8 cellular contexts compared by ENCODE assay signal in the genomic region with DNA sequence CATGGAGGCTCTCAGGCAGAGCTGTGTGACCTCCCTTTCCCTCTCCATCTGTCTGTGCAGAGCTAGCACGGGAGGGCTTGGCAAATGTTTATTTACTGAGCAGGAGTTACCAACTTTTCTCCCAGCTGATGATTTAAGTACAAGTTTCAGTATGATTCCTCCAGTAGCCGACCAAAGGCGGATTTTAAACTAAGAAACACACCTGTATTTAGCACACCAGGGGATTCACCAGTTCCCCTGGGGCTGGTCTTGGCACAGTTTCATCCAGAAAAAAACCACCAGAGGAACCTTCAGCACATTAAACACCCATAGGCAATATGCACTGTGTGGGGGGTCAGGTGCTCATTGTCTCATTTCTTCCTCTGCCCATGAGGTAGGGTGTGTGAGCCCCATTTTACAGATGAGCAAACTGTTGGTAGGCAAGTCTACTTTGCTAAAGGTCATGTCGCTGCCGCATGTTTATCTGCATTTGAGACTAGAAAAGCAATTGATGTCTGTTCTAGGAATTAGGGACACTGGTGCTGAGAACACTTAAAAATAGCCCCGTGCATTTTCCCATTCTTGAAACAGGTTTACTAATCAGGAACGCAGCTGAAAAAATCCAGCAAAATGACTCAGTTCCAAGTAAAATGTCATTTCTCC.
DNase-seq lines count a peak whose midpoint lies in the region; ATAC-seq and TF ChIP-seq lines count a peak whose summit lies in the region.

No MANE protein-coding gene starts in this region.

- H3K27me3 ChIP-seq in Loucy (ENCODE audit: insufficient read depth, low read length, poor library complexity, severe bottlenecking) (no peaks in the 10 kb centered on the region), sigmoid colon (no peaks in the 10 kb centered on the region), tibial artery (no peaks in the 10 kb centered on the region), GM23338 (ENCODE audit: insufficient read depth) (no peaks in the 10 kb centered on the region)

- H3K4me2 ChIP-seq in Loucy (ENCODE audit: low read depth, low read length, poor library complexity, severe bottlenecking) (peak overlapping the region; percentile 86), GM23338 (no peak overlapping the region)

- H3K4me1 ChIP-seq in Loucy (ENCODE audit: insufficient read depth, low read length, poor library complexity, severe bottlenecking) (peaks cover 64% of the 10 kb centered on the region), sigmoid colon (no peaks in the 10 kb centered on the region), tibial artery (no peaks in the 10 kb centered on the region), GM23338 (ENCODE audit: insufficient read depth) (no peaks in the 10 kb centered on the region)

- TF ChIP-seq CTCF in Loucy (conservative IDR thresholded peaks at IDR 0.05; ENCODE audit: low read length) (no peak), sigmoid colon (IDR thresholded peaks at IDR 0.05) (no peak), tibial artery (IDR thresholded peaks at IDR 0.05) (no peak), GM23338 (conservative IDR thresholded peaks at IDR 0.05; ENCODE audit: low read depth in 2 of 2) (no peak)

- no peak for DNase-seq in effector memory CD8-positive, alpha-beta T cell
- DNase-seq in NCI-H1694 (lab: John Stamatoyannopoulos, UW) (no peak), sigmoid colon (no peak), tibial artery (no peak), GM23338 (ENCODE audit: low spot score) (no peak)

- H3K27ac Mint-ChIP-seq in effector memory CD8-positive, alpha-beta T cell = peak overlapping the region; percentile 90 to 98
- H3K27ac Mint-ChIP-seq in GM23338 = no peak overlapping the region

- H3K4me1 Mint-ChIP-seq in effector memory CD8-positive, alpha-beta T cell (ENCODE audit: low read depth in 2 of 2) = peaks cover 74 to 79% of the 10 kb centered on the region in 2 donors
- no peaks in the 10 kb centered on the region; the same call in 2 of the 3 replicates for H3K4me1 Mint-ChIP-seq in GM23338

- peaks cover 2 to 8% of the 10 kb centered on the region in 2 donors for H3K9me3 Mint-ChIP-seq in effector memory CD8-positive, alpha-beta T cell
- peaks cover 27% of the 10 kb centered on the region for H3K9me3 Mint-ChIP-seq in GM23338

- H3K79me2 ChIP-seq in Loucy (ENCODE audit: insufficient read depth, low read length) (no peaks in the 10 kb centered on the region), GM23338 (replicated peaks; ENCODE audit: insufficient read depth) (no peaks in the 10 kb centered on the region)

- H3K4me3 ChIP-seq in Loucy (ENCODE audit: low read length, poor library complexity, severe bottlenecking) = peak overlapping the region; percentile 67
- no peak overlapping the region for H3K4me3 ChIP-seq in sigmoid colon
- H3K4me3 ChIP-seq in tibial artery = no peak overlapping the region
- no peak overlapping the region for H3K4me3 ChIP-seq in GM23338

- ATAC-seq in GM18508 (IDR thresholded peaks at IDR 0.05; ENCODE audit: insufficient read depth, unreplicated experiment) = peak; percentile 42
- ATAC-seq in GM21576 (IDR thresholded peaks at IDR 0.05; ENCODE audit: unreplicated experiment) = peak; percentile 54
- ATAC-seq in effector memory CD8-positive, alpha-beta T cell (replicated peaks) = peak; percentile 18
- ATAC-seq in GM23338 = no peak

- peaks cover 3% of the 10 kb centered on the region for H3K36me3 Mint-ChIP-seq in effector memory CD8-positive, alpha-beta T cell (ENCODE audit: insufficient read depth)
- H3K36me3 Mint-ChIP-seq in GM23338 (ENCODE audit: low read depth) = peaks cover 16% of the 10 kb centered on the region

- H2AFZ ChIP-seq in Loucy (ENCODE audit: low read length) = no peak overlapping the region
- no peak overlapping the region for H2AFZ ChIP-seq in GM23338

- 59 to 80% methylated on average over 7 of the region's 7 CpGs for WGBS in sigmoid colon, 2 donors

- H3K9me2 ChIP-seq in Loucy (replicated peaks; ENCODE audit: low read depth, low read length) (no peaks in the 10 kb centered on the region), GM23338 (ENCODE audit: insufficient read depth) (no peaks in the 10 kb centered on the region)

- H3K36me3 ChIP-seq in Loucy (ENCODE audit: insufficient read depth, low read length) (no peaks in the 10 kb centered on the region), sigmoid colon (no peaks in the 10 kb centered on the region), tibial artery (peaks cover 0 to 5% (median 0%) of the 10 kb centered on the region in 3 donors), GM23338 (ENCODE audit: insufficient read depth) (no peaks in the 10 kb centered on the region)

- no peaks in the 10 kb centered on the region for H3K27me3 Mint-ChIP-seq in effector memory CD8-positive, alpha-beta T cell
- H3K27me3 Mint-ChIP-seq in GM23338 (ENCODE audit: insufficient read depth, low read depth, poor library complexity) = peaks cover 6% of the 10 kb centered on the region

- H3K9me3 ChIP-seq in Loucy (ENCODE audit: insufficient read depth, low read depth, low read length) = peaks cover 5% of the 10 kb centered on the region; the same call in 1 of the 2 replicates
- H3K9me3 ChIP-seq in sigmoid colon = no peaks in the 10 kb centered on the region
- peaks cover 0 to 10% (median 5%) of the 10 kb centered on the region in 3 donors for H3K9me3 ChIP-seq in tibial artery

- peak overlapping the region; percentile 84 for H3K9ac ChIP-seq in Loucy (ENCODE audit: low read depth, low read length, poor library complexity, severe bottlenecking)

- H4K20me1 ChIP-seq in Loucy (ENCODE audit: insufficient read depth, low read length, poor library complexity, severe bottlenecking) = no peaks in the 10 kb centered on the region
- no peaks in the 10 kb centered on the region for H4K20me1 ChIP-seq in GM23338 (replicated peaks; ENCODE audit: insufficient read depth)

- H3K27ac ChIP-seq in sigmoid colon = no peak overlapping the region
- no peak overlapping the region for H3K27ac ChIP-seq in tibial artery
- no peak overlapping the region for H3K27ac ChIP-seq in GM23338 (ENCODE audit: low read depth)

- no peak for TF ChIP-seq POLR2A in sigmoid colon (IDR thresholded peaks at IDR 0.05)

- intact Hi-C loops in sigmoid colon (cut with DNase I) (no loop called here), tibial artery (cut with DNase I; ENCODE audit: low total_unique reads) (no loop called here)

- H3K4me3 Mint-ChIP-seq in effector memory CD8-positive, alpha-beta T cell = peak overlapping the region; percentile 64 to 80
- no peak overlapping the region for H3K4me3 Mint-ChIP-seq in GM23338

- H3F3A ChIP-seq in Loucy (ENCODE audit: low read depth) (peaks cover 17% of the 10 kb centered on the region), GM23338 (replicated peaks; ENCODE audit: low read depth) (no peaks in the 10 kb centered on the region)

- TF ChIP-seq EP300 in sigmoid colon (IDR thresholded peaks at IDR 0.05) = no peak
